ENCODE assay signal across 20 cellular contexts in genomic region chr3:38111696-38112377, GRCh38.
"Had no signal": no experiment of that assay in that cellular context is flagged by ENCODE, and none has a peak within 500 bp of the region (broad histone marks: within the 10 kb centered on the region; RNA-seq: fewer than 3 reads in every experiment).

No MANE protein-coding gene starts in this region.

- H3K36me3 Mint-ChIP-seq: activated naive CD4-positive, alpha-beta T cell treated with anti-CD3 and anti-CD28 coated beads, Interleukin-2, amount 50 U/mL, for 72 hours; type B pancreatic cell; WTC11 had no signal

- H3K4me3 ChIP-seq: body of pancreas, colonic mucosa, esophagus muscularis mucosa, left ventricle myocardium inferior, pancreas had no signal

- H3K9me3 Mint-ChIP-seq: activated CD4-positive, alpha-beta T cell treated with anti-CD3 and anti-CD28 coated beads, Interleukin-2, amount 10 ng/mL, durations not matched to agents 7 days and 5 days; activated naive CD4-positive, alpha-beta T cell treated with anti-CD3 and anti-CD28 coated beads, Interleukin-2, amount 50 U/mL, for 72 hours; neural crest cell; type B pancreatic cell; WTC11 had no signal

- H3K27ac ChIP-seq: body of pancreas, colonic mucosa, esophagus muscularis mucosa, left ventricle myocardium inferior, pancreas had no signal

- FAIRE-seq: kidney, pancreas had no signal

- H3K27ac Mint-ChIP-seq: activated CD4-positive, alpha-beta T cell treated with anti-CD3 and anti-CD28 coated beads, Interleukin-2, amount 10 ng/mL, durations not matched to agents 7 days and 5 days; type B pancreatic cell; WTC11 had no signal

- ATAC-seq: activated naive CD4-positive, alpha-beta T cell treated with anti-CD3 and anti-CD28 coated beads, Interleukin-2, amount 50 U/mL, for 72 hours; body of pancreas; pancreas; WTC11 had no signal

- H3K9me3 ChIP-seq: body of pancreas, colonic mucosa, esophagus muscularis mucosa, left ventricle myocardium inferior, pancreas had no signal

- DNase-seq: activated CD4-positive, alpha-beta T cell treated with anti-CD3 and anti-CD28 coated beads, Interleukin-2, amount 10 ng/mL, durations not matched to agents 7 days and 5 days; activated effector memory CD4-positive, alpha-beta T cell treated with Interleukin-2 at 50 U/mL for 16 hours; amygdala; central memory CD4-positive, alpha-beta T cell; colonic mucosa; hippocampal formation; kidney; left ventricle myocardium inferior; mesenchymal stem cell; stimulated activated CD4-positive, alpha-beta T cell treated with anti-CD3 and anti-CD28 coated beads, Interleukin-15, amount 100 ng/mL, for 24 hours; stimulated activated CD4-positive, alpha-beta T cell treated with anti-CD3 and anti-CD28 coated beads, Interleukin-4, amount 100 ng/mL, for 1 hour; stimulated activated naive CD4-positive, alpha-beta T cell; T-helper 2 cell had no signal

- H3K36me3 ChIP-seq: colonic mucosa, esophagus muscularis mucosa, left ventricle myocardium inferior, pancreas had no signal

- H3K27me3 Mint-ChIP-seq: activated CD4-positive, alpha-beta T cell treated with anti-CD3 and anti-CD28 coated beads, Interleukin-2, amount 10 ng/mL, durations not matched to agents 7 days and 5 days had no signal

- H3K27me3 ChIP-seq: body of pancreas, colonic mucosa, pancreas had no signal

- H3K4me1 Mint-ChIP-seq: activated CD4-positive, alpha-beta T cell treated with anti-CD3 and anti-CD28 coated beads, Interleukin-2, amount 10 ng/mL, durations not matched to agents 7 days and 5 days; neural crest cell; WTC11 had no signal

- H3K4me1 ChIP-seq: body of pancreas, colonic mucosa, esophagus muscularis mucosa, left ventricle myocardium inferior, pancreas had no signal

- H3K4me3 Mint-ChIP-seq: activated CD4-positive, alpha-beta T cell treated with anti-CD3 and anti-CD28 coated beads, Interleukin-2, amount 10 ng/mL, durations not matched to agents 7 days and 5 days; neural crest cell; type B pancreatic cell; WTC11 had no signal
